Comparison of ENCODE assay signal across 11 cellular contexts in the genomic region with DNA sequence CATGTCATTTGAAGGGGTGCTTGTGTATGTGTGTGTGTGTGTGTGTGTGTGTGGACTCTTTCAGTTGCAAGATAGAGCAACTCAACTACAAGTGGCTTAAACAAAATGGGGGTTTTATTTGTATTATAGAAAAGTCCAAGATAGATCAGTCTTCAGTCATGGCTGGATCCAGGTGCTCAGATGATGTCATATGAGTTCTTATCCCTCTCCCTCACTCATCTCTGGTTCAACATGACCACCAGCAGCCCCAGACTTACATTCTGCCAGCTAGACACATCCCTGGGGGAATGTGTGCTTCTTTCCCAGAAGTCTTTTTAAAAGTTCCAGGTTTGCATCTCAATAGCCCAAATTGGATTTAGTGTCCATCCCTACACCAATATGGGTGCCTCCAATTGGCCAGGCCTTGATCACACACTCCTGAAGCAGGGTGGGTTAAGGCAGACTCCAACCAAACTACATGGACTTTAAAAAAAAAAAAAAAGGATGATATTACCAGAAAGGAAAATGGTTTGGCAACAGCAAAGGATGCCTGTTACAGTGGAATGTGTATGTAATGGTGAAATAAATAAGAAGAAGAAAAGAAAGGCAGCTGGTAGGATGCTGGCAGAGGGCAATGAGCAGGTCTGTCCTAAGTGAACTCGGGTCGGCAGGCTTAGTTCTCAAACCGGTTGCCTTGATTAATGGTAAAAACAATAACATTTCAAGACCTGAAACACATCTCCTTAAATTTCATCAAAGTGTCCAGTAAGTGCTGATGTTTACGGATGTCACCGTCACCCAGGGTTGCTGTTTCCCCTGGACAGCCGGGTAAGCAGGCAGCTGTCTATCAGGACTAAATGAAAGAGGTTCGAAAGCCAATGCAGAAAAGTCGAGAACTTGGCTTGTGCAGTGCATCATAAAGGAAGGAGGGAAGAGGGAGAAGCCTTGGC.
A peak's percentile ranks its signal among the peaks of the same experiment; 100 is the strongest.
DNase-seq lines count a peak whose midpoint lies in the region; ATAC-seq, FAIRE-seq and TF ChIP-seq lines count a peak whose summit lies in the region.
"Had no signal": no experiment of that assay in that cellular context is flagged by ENCODE, and none has a peak within 500 bp of the region (broad histone marks: within the 10 kb centered on the region; RNA-seq: fewer than 3 reads in every experiment).

No MANE protein-coding gene starts in this region.

- H3K9me3 Mint-ChIP-seq in dendritic cell treated with granulocyte-macrophage colony-stimulating factor and Interleukin-4, amounts not matched to agents 40 ng/mL and 50 ng/mL, for 4 days: no peaks in the 10 kb centered on the region

- WGBS in pancreas, 2 donors: 6 to 9% methylated on average over 8 of the region's 8 CpGs

- peak; percentile 40 for DNase-seq in COR-L47 (lab: John Stamatoyannopoulos, UW)
- no peak for DNase-seq in LNCaP clone FGC (ENCODE audit: low read depth)
- no peak for DNase-seq in pancreas
- DNase-seq in foreskin melanocyte: no peak
- no peak for DNase-seq in activated CD4-positive, CD25-positive, alpha-beta regulatory T cell treated with anti-CD3 and anti-CD28 coated beads, Interleukin-2, amount 50 U/mL, for 72 hours
- DNase-seq in caudate nucleus (lab: John Stamatoyannopoulos, UW): no peak
- DNase-seq: activated naive CD4-positive, alpha-beta T cell treated with anti-CD3 and anti-CD28 coated beads, Interleukin-2, amount 50 U/mL, for 16 hours; KG1; NCI-H526 treated with DMSO at 0.1 percent for 48 hours had no signal

- H3K4me3 Mint-ChIP-seq in dendritic cell treated with granulocyte-macrophage colony-stimulating factor and Interleukin-4, amounts not matched to agents 40 ng/mL and 50 ng/mL, for 4 days: no peak overlapping the region

- H3K4me1 Mint-ChIP-seq in dendritic cell treated with granulocyte-macrophage colony-stimulating factor and Interleukin-4, amounts not matched to agents 40 ng/mL and 50 ng/mL, for 4 days (ENCODE audit: low read depth): peaks cover 68% of the 10 kb centered on the region

- ATAC-seq in pancreas: peak; percentile 29 to 42 (median 37)
- no peak for ATAC-seq in HG03520 (IDR thresholded peaks at IDR 0.05; ENCODE audit: unreplicated experiment)

- no peaks in the 10 kb centered on the region for H3K9me3 ChIP-seq in pancreas

- H3K4me3 ChIP-seq in LNCaP clone FGC (ENCODE audit: low read depth, low read length) (peak overlapping the region; percentile 13; the same call in 1 of the 2 replicates), pancreas (peak overlapping the region in 1 of 4 donors; percentile 8)

- no peak for FAIRE-seq in pancreas (lab: Jason Lieb, UNC)

- peaks cover 15% of the 10 kb centered on the region for H3K27me3 Mint-ChIP-seq in dendritic cell treated with granulocyte-macrophage colony-stimulating factor and Interleukin-4, amounts not matched to agents 40 ng/mL and 50 ng/mL, for 4 days

- H3K27ac Mint-ChIP-seq in dendritic cell treated with granulocyte-macrophage colony-stimulating factor and Interleukin-4, amounts not matched to agents 40 ng/mL and 50 ng/mL, for 4 days: peak overlapping the region; percentile 70

- no peaks in the 10 kb centered on the region for H3K27me3 ChIP-seq in pancreas

- H3K4me1 ChIP-seq in pancreas: peaks cover 11 to 19% (median 19%) of the 10 kb centered on the region in 3 donors

- peak overlapping the region in 3 of 4 donors; percentile 43 to 50 (median 45) for H3K27ac ChIP-seq in pancreas
- H3K27ac ChIP-seq in caudate nucleus (ENCODE audit: low read depth, low read length): no peak overlapping the region

- H3K36me3 ChIP-seq in pancreas: no peaks in the 10 kb centered on the region

- intact Hi-C loops in dendritic cell treated with granulocyte-macrophage colony-stimulating factor and Interleukin-4, amounts not matched to agents 40 ng/mL and 50 ng/mL, for 4 days (cut with micrococcal nuclease): loop anchor here (2.0 kb wide), 1 partner anchor 21 kb away; no protein-coding TSS in a partner anchor
- intact Hi-C loops in pancreas (cut with DNase I): loop anchor here in 1 of 3 donors (10.0 kb wide), 1 partner anchor 383 kb away; no protein-coding TSS in a partner anchor

- H3K36me3 Mint-ChIP-seq in dendritic cell treated with granulocyte-macrophage colony-stimulating factor and Interleukin-4, amounts not matched to agents 40 ng/mL and 50 ng/mL, for 4 days (ENCODE audit: low read depth): no peaks in the 10 kb centered on the region

- TF ChIP-seq CTCF in LNCaP clone FGC (IDR thresholded peaks at IDR 0.05; ENCODE audit: control insufficient read depth, extremely low read depth, insufficient read depth) (no peak), pancreas (IDR thresholded peaks at IDR 0.05) (no peak)
